Comparison of ENCODE assay signal across 19 cellular contexts in the genomic region with DNA sequence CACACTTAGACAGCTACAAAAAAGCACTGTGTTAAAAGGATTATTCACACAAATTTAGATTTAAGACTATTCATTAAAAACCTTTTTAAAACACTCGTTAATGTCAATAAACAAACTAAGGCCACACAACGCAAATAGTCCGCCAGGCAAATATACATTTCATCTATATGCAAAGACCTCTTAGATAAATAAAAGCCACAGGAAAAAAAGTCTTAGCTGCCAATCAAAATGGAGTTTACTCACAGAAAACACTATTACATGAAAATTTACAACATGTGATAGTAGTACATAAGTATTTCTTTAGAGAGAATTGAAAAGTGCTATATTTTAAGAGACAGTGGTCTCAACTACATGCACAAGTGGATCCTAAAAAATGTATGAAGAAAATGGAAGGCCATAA.
"Had no signal": no experiment of that assay in that cellular context is flagged by ENCODE, and none has a peak within 500 bp of the region (broad histone marks: within the 10 kb centered on the region; RNA-seq: fewer than 3 reads in every experiment).

No MANE protein-coding gene starts in this region.

- H3K27me3 Mint-ChIP-seq: activated naive CD8-positive, alpha-beta T cell treated with anti-CD3 and anti-CD28 coated beads, Interleukin-2, amount 50 U/mL, for 24 hours had no signal

- ATAC-seq: activated naive CD8-positive, alpha-beta T cell treated with anti-CD3 and anti-CD28 coated beads, Interleukin-2, amount 50 U/mL, for 24 hours; body of pancreas; heart right ventricle; left colon had no signal

- H3K9me3 ChIP-seq: body of pancreas, heart right ventricle, spleen, testis, upper lobe of left lung had no signal

- H3K27me3 ChIP-seq: body of pancreas, heart right ventricle, spleen, testis, upper lobe of left lung had no signal

- H3K4me1 ChIP-seq: testis had no signal

- H3K27ac Mint-ChIP-seq: activated naive CD8-positive, alpha-beta T cell treated with anti-CD3 and anti-CD28 coated beads, Interleukin-2, amount 50 U/mL, for 24 hours; activated T-helper 2 cell treated with anti-CD3 and anti-CD28 coated beads, Interferon-gamma antibody, Interleukin-2, Interleukin-4, amounts not matched to agents 10 μg/mL and 5 μg/mL and 100 μg/mL, durations not matched to agents 14 hours and 24 hours and 36 hours had no signal

- H3K4me3 Mint-ChIP-seq: activated naive CD8-positive, alpha-beta T cell treated with anti-CD3 and anti-CD28 coated beads, Interleukin-2, amount 50 U/mL, for 24 hours had no signal

- H3K27ac ChIP-seq: body of pancreas, heart right ventricle, testis, upper lobe of left lung, WERI-Rb-1 had no signal

- DNase-seq: activated CD4-positive, alpha-beta T cell treated with anti-CD3 and anti-CD28 coated beads for 1 hour; activated CD4-positive, alpha-beta T cell treated with anti-CD3 and anti-CD28 coated beads, Interleukin-2, amount 50 U/mL, for 1 hour; activated naive CD4-positive, alpha-beta T cell; activated naive CD8-positive, alpha-beta T cell treated with anti-CD3 and anti-CD28 coated beads, Interleukin-2, amount 50 U/mL, for 24 hours; activated T-cell treated with anti-CD3 and anti-CD28 coated beads, Interleukin-2, amount 50 U/mL, for 1 hour; anterior cingulate cortex; body of pancreas; heart right ventricle; left colon; mesenchymal stem cell; retina; spleen; stimulated activated CD4-positive, alpha-beta T cell treated with anti-CD3 and anti-CD28 coated beads, Interleukin-4, amount 100 ng/mL, for 1 hour; stimulated activated naive CD4-positive, alpha-beta T cell; SW 1271; testis; upper lobe of left lung; WERI-Rb-1 had no signal

- H3K9me3 Mint-ChIP-seq: activated naive CD8-positive, alpha-beta T cell treated with anti-CD3 and anti-CD28 coated beads, Interleukin-2, amount 50 U/mL, for 24 hours; activated T-helper 2 cell treated with anti-CD3 and anti-CD28 coated beads, Interferon-gamma antibody, Interleukin-2, Interleukin-4, amounts not matched to agents 10 μg/mL and 5 μg/mL and 100 μg/mL, durations not matched to agents 14 hours and 24 hours and 36 hours had no signal

- H3K4me3 ChIP-seq: body of pancreas, heart right ventricle, spleen, testis, upper lobe of left lung had no signal
